In the genomic region with DNA sequence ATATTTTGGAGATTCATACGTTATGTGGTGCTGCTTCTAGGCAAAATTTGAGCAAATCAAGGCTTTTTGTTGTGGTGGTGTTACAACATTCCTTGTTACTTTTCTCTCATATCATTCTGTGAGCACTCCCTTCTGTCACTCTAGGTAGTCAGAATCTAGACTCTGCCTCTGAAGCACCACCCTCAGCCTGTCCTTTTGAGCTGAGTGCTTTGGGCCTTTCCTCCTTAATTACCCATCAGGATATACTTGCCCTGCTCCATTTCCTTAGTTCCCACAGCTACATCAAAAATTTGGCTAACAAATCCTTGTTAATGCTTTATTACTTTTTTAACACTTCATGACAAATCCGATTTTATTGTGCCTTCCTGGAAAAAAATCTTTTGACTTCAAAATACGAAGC, we compare ENCODE assay signal across 21 cellular contexts.
"Had no signal": no experiment of that assay in that cellular context is flagged by ENCODE, and none has a peak within 500 bp of the region (broad histone marks: within the 10 kb centered on the region; RNA-seq: fewer than 3 reads in every experiment).

No MANE protein-coding gene starts in this region.

- DNase-seq: activated CD4-positive, alpha-beta T cell treated with anti-CD3 and anti-CD28 coated beads for 48 hours; activated CD4-positive, alpha-beta T cell treated with anti-CD3 and anti-CD28 coated beads, Interleukin-2, amount 50 U/mL, for 4 hours; activated CD4-positive, CD25-positive, alpha-beta regulatory T cell treated with anti-CD3 and anti-CD28 coated beads, Interleukin-2, amount 50 U/mL, for 72 hours; activated CD8-positive, alpha-beta memory T cell treated with anti-CD3 and anti-CD28 coated beads, Interleukin-2, amount 50 U/mL, for 48 hours; activated CD8-positive, alpha-beta T cell treated with anti-CD3 and anti-CD28 coated beads, Interleukin-2, amount 10 ng/mL, durations not matched to agents 7 days and 5 days; activated naive CD4-positive, alpha-beta T cell treated with anti-CD3 and anti-CD28 coated beads, Interleukin-2, amount 50 U/mL, for 16 hours; activated naive CD8-positive, alpha-beta T cell treated with anti-CD3 and anti-CD28 coated beads, Interleukin-2, amount 10 ng/mL, durations not matched to agents 7 days and 5 days; activated T-cell treated with anti-CD3 and anti-CD28 coated beads, Interleukin-2, amount 50 U/mL, for 1 hour; adrenal gland; anterior cingulate cortex; caudate nucleus; MG63; MV-4-11; NCI-H1092 treated with DMSO at 0.1 percent for 48 hours; NCI-H1417 treated with DMSO at 0.1 percent for 48 hours; NCI-H1694; NCI-H2029; NCI-H2107; NCI-H524; NCI-H774; SJCRH30 had no signal

- H3K4me1 ChIP-seq: adrenal gland, SJCRH30 had no signal

- H3K27me3 ChIP-seq: adrenal gland, MG63, SJCRH30 had no signal

- H3K36me3 ChIP-seq: adrenal gland, MG63, SJCRH30 had no signal

- H3K4me3 ChIP-seq: adrenal gland, MG63, SJCRH30 had no signal

- H3K9me3 ChIP-seq: MG63 had no signal

- H3K27ac ChIP-seq: adrenal gland, SJCRH30 had no signal

- ATAC-seq: activated CD8-positive, alpha-beta T cell treated with anti-CD3 and anti-CD28 coated beads, Interleukin-2, amount 10 ng/mL, durations not matched to agents 7 days and 5 days had no signal
